Comparison of ENCODE assay signal across 24 cellular contexts in genomic region chr2:14778015-14778414, GRCh38.
DNase-seq lines count a peak whose midpoint lies in the region; ATAC-seq lines count a peak whose summit lies in the region.
"Had no signal": no experiment of that assay in that cellular context is flagged by ENCODE, and none has a peak within 500 bp of the region (broad histone marks: within the 10 kb centered on the region; RNA-seq: fewer than 3 reads in every experiment).

No MANE protein-coding gene starts in this region.

- peak; percentile 11 for DNase-seq in 8988T
- peak; percentile 19 for DNase-seq in HPDE6-E6E7 (ENCODE audit: extremely low spot score)
- peak; percentile 61 for DNase-seq in astrocyte of the hippocampus (ENCODE audit: low read depth, low spot score)
- peak; percentile 55 for DNase-seq in iris pigment epithelial cell (ENCODE audit: low read depth)
- no peak for DNase-seq in left lobe of liver (ENCODE audit: low spot score)
- no peak for DNase-seq in NCI-H2107 (lab: John Stamatoyannopoulos, UW)
- no peak for DNase-seq in NCI-H2171 (lab: John Stamatoyannopoulos, UW)
- no peak for DNase-seq in NCI-H2171 treated with DMSO at 0.1 percent for 48 hours (lab: John Stamatoyannopoulos, UW)
- DNase-seq: activated CD4-positive, alpha-beta T cell treated with anti-CD3 and anti-CD28 coated beads, Interleukin-2, amount 50 U/mL, for 1 hour; activated gamma-delta T cell treated with Interleukin-2 at 50 U/mL for 16 hours; adrenal gland; central memory CD4-positive, alpha-beta T cell; DMS 273 treated with DMSO at 0.1 percent for 48 hours; dorsolateral prefrontal cortex; naive thymus-derived CD8-positive, alpha-beta T cell; NCI-H1048; NCI-H1930; NCI-H510A treated with DMSO at 0.1 percent for 48 hours; SHP77 treated with DMSO at 0.1 percent for 48 hours; small intestine; stimulated activated CD4-positive, alpha-beta T cell treated with anti-CD3 and anti-CD28 coated beads, Interleukin-4, amount 100 ng/mL, for 24 hours; T-helper 1 cell; upper lobe of left lung had no signal

- no peak for ATAC-seq in left lobe of liver
- ATAC-seq: K562; naive thymus-derived CD8-positive, alpha-beta T cell had no signal

Comparison
In these comparisons a context has a peak if more than half of its experiments do, and no peak if none do; other contexts are left out.
1. DNase-seq: peak in 8988T (single experiment), HPDE6-E6E7 (single experiment), astrocyte of the hippocampus (single experiment) and iris pigment epithelial cell (single experiment); none in left lobe of liver (single experiment), NCI-H2107 (single experiment), NCI-H2171 (single experiment) and NCI-H2171 treated with DMSO at 0.1 percent for 48 hours (single experiment).